30 cellular contexts compared by ENCODE assay signal in the genomic region with DNA sequence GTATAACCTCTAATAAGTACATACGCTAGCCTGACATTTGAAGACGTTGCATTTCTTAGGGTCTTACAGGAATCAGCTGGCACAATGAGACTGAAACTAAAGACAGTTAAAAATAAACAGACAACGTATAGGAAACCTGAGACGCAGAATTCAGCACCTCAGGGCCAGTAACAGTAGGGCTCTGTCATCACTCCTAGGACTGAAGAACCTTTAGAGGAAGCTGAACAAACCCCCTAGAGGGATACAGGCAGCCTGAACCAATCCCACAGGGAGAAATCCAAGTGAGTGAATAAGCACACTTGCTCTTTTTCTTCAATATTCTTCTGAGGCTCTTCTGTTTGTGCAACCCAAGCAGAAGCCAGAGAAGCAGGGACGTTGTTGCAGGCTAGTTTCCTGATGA. TPM values are rescaled to one million over a fixed set of nuclear protein-coding genes. Genes with fewer than 3 reads are reported as not detected.
DNase-seq lines count a peak whose midpoint lies in the region; FAIRE-seq and TF ChIP-seq lines count a peak whose summit lies in the region.
"Had no signal": no experiment of that assay in that cellular context is flagged by ENCODE, and none has a peak within 500 bp of the region (broad histone marks: within the 10 kb centered on the region; RNA-seq: fewer than 3 reads in every experiment).

No MANE protein-coding gene starts in this region.

- H3K36me3 ChIP-seq in bronchial epithelial cell (ENCODE audit: control insufficient read depth, insufficient read depth, low read length) (no peaks in the 10 kb centered on the region), mesendoderm (ENCODE audit: control insufficient read depth, insufficient read depth, low read length) (no peaks in the 10 kb centered on the region), Karpas-422 (ENCODE audit: insufficient read depth, low read length) (no peaks in the 10 kb centered on the region)
- H3K36me3 ChIP-seq: gastrocnemius medialis had no signal

- H4K5ac ChIP-seq in mesendoderm (ENCODE audit: low read length): no peak overlapping the region

- H3K23ac ChIP-seq in mesendoderm (ENCODE audit: low read length): no peak overlapping the region

- H3K27me3 ChIP-seq in bronchial epithelial cell (ENCODE audit: control insufficient read depth, insufficient read depth, low read length) (no peaks in the 10 kb centered on the region), mesendoderm (ENCODE audit: insufficient read depth, low read length, poor library complexity) (no peaks in the 10 kb centered on the region), Karpas-422 (ENCODE audit: low read length) (no peaks in the 10 kb centered on the region)
- H3K27me3 ChIP-seq: gastrocnemius medialis had no signal

- FAIRE-seq in HTR-8/SVneo (lab: Jason Lieb, UNC): no peak
- FAIRE-seq in bronchial epithelial cell (lab: Jason Lieb, UNC): no peak
- FAIRE-seq in D721Med (lab: Jason Lieb, UNC): no peak
- FAIRE-seq: islet of Langerhans had no signal

- H3K4me3 ChIP-seq in bronchial epithelial cell (ENCODE audit: low read depth, low read length): no peak overlapping the region
- H3K4me3 ChIP-seq in mesendoderm (ENCODE audit: low read length): no peak overlapping the region
- H3K4me3 ChIP-seq in Karpas-422 (ENCODE audit: low read length): no peak overlapping the region
- H3K4me3 ChIP-seq: gastrocnemius medialis, lung, skin epidermis had no signal

- no peak overlapping the region for H2BK5ac ChIP-seq in mesendoderm (ENCODE audit: low read length)

- peak; percentile 0 for DNase-seq in HTR-8/SVneo (ENCODE audit: insufficient read length, low spot score)
- DNase-seq in NCI-H2227 treated with DMSO at 0.1 percent for 48 hours (lab: John Stamatoyannopoulos, UW): peak; percentile 9
- DNase-seq in bronchial epithelial cell (ENCODE audit: low read depth): peak; percentile 22
- peak; percentile 4 for DNase-seq in mesendoderm
- no peak for DNase-seq in D721Med (ENCODE audit: insufficient read length, low spot score)
- no peak for DNase-seq in Karpas-422
- no peak for DNase-seq in dedifferentiated amniotic fluid mesenchymal stem cell (ENCODE audit: extremely low spot score)
- DNase-seq in head of caudate nucleus: no peak
- DNase-seq: activated CD4-positive, alpha-beta T cell treated with anti-CD3 and anti-CD28 coated beads for 36 hours; activated CD8-positive, alpha-beta memory T cell treated with anti-CD3 and anti-CD28 coated beads for 24 hours; activated gamma-delta T cell treated with Interleukin-2 at 50 U/mL for 16 hours; activated naive CD8-positive, alpha-beta T cell treated with anti-CD3 and anti-CD28 coated beads, Interleukin-2, amount 50 U/mL, for 24 hours; activated T-cell treated with anti-CD3 and anti-CD28 coated beads, Interleukin-2, amount 50 U/mL, for 1 hour; effector CD4-positive, alpha-beta T cell; EL; gastrocnemius medialis; hippocampal formation; NCI-H446; NK-92 treated with Interleukin-12 subunit alpha and Interleukin-12 subunit beta, amount 100 ng/mL, for 24 hours; SIG-M5; T-helper 17 cell; trophoblast cell had no signal

- no peak overlapping the region for H3K18ac ChIP-seq in mesendoderm (ENCODE audit: low read length)

- H3K4me1 ChIP-seq in mesendoderm (ENCODE audit: control insufficient read depth, low read depth, low read length): no peaks in the 10 kb centered on the region
- no peaks in the 10 kb centered on the region for H3K4me1 ChIP-seq in Karpas-422 (ENCODE audit: low read length)
- H3K4me1 ChIP-seq: gastrocnemius medialis had no signal

- no peaks in the 10 kb centered on the region; the same call in 1 of the 2 replicates for H3K9me3 ChIP-seq in Karpas-422 (ENCODE audit: low read length)
- H3K9me3 ChIP-seq: gastrocnemius medialis had no signal

- intact Hi-C loops in head of caudate nucleus (cut with DNase I): no loop called here

- no peaks in the 10 kb centered on the region for H3K79me2 ChIP-seq in mesendoderm (ENCODE audit: control insufficient read depth, insufficient read depth, low read length)
- no peaks in the 10 kb centered on the region for H3K79me2 ChIP-seq in Karpas-422 (ENCODE audit: low read length)

- no peaks in the 10 kb centered on the region for H4K20me1 ChIP-seq in Karpas-422 (ENCODE audit: insufficient read depth, low read depth, low read length)

- H3K9ac ChIP-seq in mesendoderm (ENCODE audit: low read length) (no peak overlapping the region), Karpas-422 (ENCODE audit: low read length) (no peak overlapping the region)

- no peak overlapping the region for H2BK15ac ChIP-seq in mesendoderm (replicated peaks; ENCODE audit: low read depth)

- no CpG with 5 or more reads among the region's 5 CpGs for WGBS in mesendoderm (ENCODE audit: extremely low coverage, insufficient coverage, low lambda C conversion rate)

- H2AK5ac ChIP-seq in mesendoderm (ENCODE audit: low read length): no peak overlapping the region

- TF ChIP-seq CTCF in bronchial epithelial cell (IDR thresholded peaks at IDR 0.05; ENCODE audit: insufficient read depth, low read length, severe bottlenecking) (no peak), D721Med (IDR thresholded peaks at IDR 0.05; ENCODE audit: insufficient read depth, missing control alignments) (no peak)

- H3K9me2 ChIP-seq in Karpas-422 (replicated peaks; ENCODE audit: insufficient read depth, low read length): no peaks in the 10 kb centered on the region

- no peaks in the 10 kb centered on the region for H3K79me1 ChIP-seq in mesendoderm (ENCODE audit: low read length)

- H4K8ac ChIP-seq in mesendoderm (ENCODE audit: low read depth, low read length): no peak overlapping the region

- H2BK120ac ChIP-seq in mesendoderm (ENCODE audit: low read depth, low read length): no peak overlapping the region

- no peak overlapping the region for H3K56ac ChIP-seq in mesendoderm (ENCODE audit: low read length)

- no peak overlapping the region for H2AFZ ChIP-seq in Karpas-422 (ENCODE audit: low read length)

- H3K27ac ChIP-seq in mesendoderm (ENCODE audit: low read depth, low read length): no peak overlapping the region
- no peak overlapping the region for H3K27ac ChIP-seq in Karpas-422 (ENCODE audit: low read length)
- H3K27ac ChIP-seq: gastrocnemius medialis, skin epidermis had no signal

- no peak overlapping the region for H3K4ac ChIP-seq in mesendoderm (ENCODE audit: low read depth, low read length)

- H3K4me2 ChIP-seq in mesendoderm (ENCODE audit: low read length): no peak overlapping the region
- H3K4me2 ChIP-seq in Karpas-422 (ENCODE audit: low read depth, low read length, poor library complexity, severe bottlenecking): no peak overlapping the region

RNA-seq across cellular contexts. Expression of a gene that starts 53.9 kb away (rescaled TPM):
- total RNA-seq in bronchial epithelial cell: not detected in 2 replicates
- polyA plus RNA-seq in mesendoderm (2013, experiment 1 of 2): not detected
- polyA plus RNA-seq in mesendoderm (2013, experiment 2 of 2): 0.01 TPM
- total RNA-seq in Karpas-422 (2014; rRNA removed; shearing (Covaris generic); ENCODE audit: low replicate concordance): not detected in 2 replicates
- total RNA-seq: activated CD4-positive, alpha-beta T cell treated with anti-CD3 and anti-CD28 coated beads for 36 hours; esophagus mucosa; gastrocnemius medialis; M059J; osteoblast; renal cortical epithelial cell; T-helper 17 cell had no signal
- polyA plus RNA-seq: IgD-negative memory B cell, lung had no signal

RNA-seq across cellular contexts. Expression of a gene that starts 54.5 kb away (rescaled TPM):
- not detected in 2 replicates for total RNA-seq in bronchial epithelial cell
- polyA plus RNA-seq in mesendoderm (2013, experiment 1 of 2): not detected
- not detected for polyA plus RNA-seq in mesendoderm (2013, experiment 2 of 2)
- not detected in 2 replicates for total RNA-seq in Karpas-422 (2014; rRNA removed; shearing (Covaris generic); ENCODE audit: low replicate concordance)
- total RNA-seq: activated CD4-positive, alpha-beta T cell treated with anti-CD3 and anti-CD28 coated beads for 36 hours; esophagus mucosa; gastrocnemius medialis; lung; M059J; osteoblast; renal cortical epithelial cell; T-helper 17 cell had no signal
- polyA plus RNA-seq: IgD-negative memory B cell, lung had no signal

Comparison
In these comparisons a context has a peak if more than half of its experiments do, and no peak if none do; other contexts are left out.
1. DNase-seq: peak in HTR-8/SVneo (single experiment), NCI-H2227 treated with DMSO at 0.1 percent for 48 hours (single experiment), bronchial epithelial cell (single experiment) and mesendoderm (single experiment); none in D721Med (single experiment), Karpas-422 (single experiment), dedifferentiated amniotic fluid mesenchymal stem cell (single experiment) and head of caudate nucleus (0 of 42).